20 cellular contexts compared by ENCODE assay signal in genomic region chr7:157553256-157553655, GRCh38.
DNase-seq lines count a peak whose midpoint lies in the region; ATAC-seq and TF ChIP-seq lines count a peak whose summit lies in the region.
"Had no signal": no experiment of that assay in that cellular context is flagged by ENCODE, and none has a peak within 500 bp of the region (broad histone marks: within the 10 kb centered on the region; RNA-seq: fewer than 3 reads in every experiment).

No MANE protein-coding gene starts in this region.

- H3K27ac Mint-ChIP-seq in nephron progenitor cell, result peak overlapping the region; percentile 29

- WGBS in suprapubic skin, result 84% methylated on average over 18 of the region's 18 CpGs

- intact Hi-C loops in Right ventricle myocardium superior (cut with DNase I), result no loop called here

- TF ChIP-seq POLR2A in Peyer's patch (IDR thresholded peaks at IDR 0.05) (no peak), suprapubic skin (IDR thresholded peaks at IDR 0.05) (no peak)

- H3K4me3 ChIP-seq in right atrium auricular region (no peak overlapping the region), Peyer's patch (no peak overlapping the region), suprapubic skin (no peak overlapping the region)
- H3K4me3 ChIP-seq: GM23248, HAP-1 had no signal

- H3K36me3 Mint-ChIP-seq in nephron progenitor cell (ENCODE audit: low read depth), result no peaks in the 10 kb centered on the region
- H3K36me3 Mint-ChIP-seq: CD4-positive, alpha-beta memory T cell had no signal

- H3K27me3 Mint-ChIP-seq in nephron progenitor cell (ENCODE audit: low read depth, poor library complexity), result no peaks in the 10 kb centered on the region

- H3K9me3 Mint-ChIP-seq in nephron progenitor cell, result no peaks in the 10 kb centered on the region
- H3K9me3 Mint-ChIP-seq: CD4-positive, alpha-beta memory T cell had no signal

- no peak for TF ChIP-seq EP300 in suprapubic skin (IDR thresholded peaks at IDR 0.05)

- TF ChIP-seq CTCF in right atrium auricular region (IDR thresholded peaks at IDR 0.05) (no peak), Peyer's patch (IDR thresholded peaks at IDR 0.05) (no peak), nephron progenitor cell (IDR thresholded peaks at IDR 0.05) (no peak), suprapubic skin (IDR thresholded peaks at IDR 0.05) (no peak), GM10266 (IDR thresholded peaks at IDR 0.05; ENCODE audit: control insufficient read depth, insufficient read depth, low read depth, missing control alignments) (no peak)

- H3K9me3 ChIP-seq in right atrium auricular region, result no peaks in the 10 kb centered on the region
- no peaks in the 10 kb centered on the region for H3K9me3 ChIP-seq in Peyer's patch
- no peaks in the 10 kb centered on the region for H3K9me3 ChIP-seq in suprapubic skin
- H3K9me3 ChIP-seq: BE2C, HAP-1 had no signal

- DNase-seq in Right ventricle myocardium superior (peak; percentile 13), right atrium auricular region (ENCODE audit: low spot score) (no peak), Peyer's patch (peak in 2 of 3 donors; percentile 2 to 33), nephron progenitor cell (no peak), suprapubic skin (ENCODE audit: low spot score in 2 of 2) (peak; percentile 41 to 74), glomerular visceral epithelial cell (ENCODE audit: extremely low spot score) (no peak), GM10266 (ENCODE audit: extremely low spot score) (no peak)
- DNase-seq: BE2C; Calu3; CD4-positive, alpha-beta memory T cell; GM23248; IMR-90; NCI-H1048; NCI-H1436; NCI-H1930; NCI-H345; NCI-H524 treated with DMSO at 0.1 percent for 48 hours had no signal

- H3K4me1 ChIP-seq in right atrium auricular region (no peaks in the 10 kb centered on the region), Peyer's patch (no peaks in the 10 kb centered on the region), suprapubic skin (no peaks in the 10 kb centered on the region)
- H3K4me1 ChIP-seq: BE2C, HAP-1 had no signal

- H3K27ac ChIP-seq in right atrium auricular region, result no peak overlapping the region
- no peak overlapping the region for H3K27ac ChIP-seq in Peyer's patch
- H3K27ac ChIP-seq in suprapubic skin, result no peak overlapping the region
- H3K27ac ChIP-seq: GM23248, HL-60 had no signal

- H3K27me3 ChIP-seq in right atrium auricular region, result no peaks in the 10 kb centered on the region
- no peaks in the 10 kb centered on the region for H3K27me3 ChIP-seq in Peyer's patch
- no peaks in the 10 kb centered on the region for H3K27me3 ChIP-seq in suprapubic skin
- H3K27me3 ChIP-seq: BE2C had no signal

- no peaks in the 10 kb centered on the region for H3K36me3 ChIP-seq in right atrium auricular region
- no peaks in the 10 kb centered on the region for H3K36me3 ChIP-seq in Peyer's patch
- no peaks in the 10 kb centered on the region for H3K36me3 ChIP-seq in suprapubic skin
- H3K36me3 ChIP-seq: BE2C, HAP-1 had no signal

- no peak overlapping the region for H3K4me3 Mint-ChIP-seq in nephron progenitor cell
- H3K4me3 Mint-ChIP-seq: CD4-positive, alpha-beta memory T cell had no signal

- peaks cover 16% of the 10 kb centered on the region for H3K4me1 Mint-ChIP-seq in nephron progenitor cell
- H3K4me1 Mint-ChIP-seq: CD4-positive, alpha-beta memory T cell had no signal

- ATAC-seq in Right ventricle myocardium superior (ENCODE audit: poor library complexity) (no peak), esophagus mucosa (no peak)

Comparison
In these comparisons a context has a peak if more than half of its experiments do, and no peak if none do; other contexts are left out.
1. DNase-seq: peak in Right ventricle myocardium superior (single experiment), Peyer's patch (2 of 3) and suprapubic skin (2 of 2); none in right atrium auricular region (single experiment), nephron progenitor cell (single experiment), glomerular visceral epithelial cell (single experiment) and GM10266 (single experiment).